ENCODE assay signal across 12 cellular contexts in genomic region chr2:226489765-226490164, GRCh38.
A peak's percentile ranks its signal among the peaks of the same experiment; 100 is the strongest.
DNase-seq lines count a peak whose midpoint lies in the region; ATAC-seq, FAIRE-seq and TF ChIP-seq lines count a peak whose summit lies in the region.
"Had no signal": no experiment of that assay in that cellular context is flagged by ENCODE, and none has a peak within 500 bp of the region (broad histone marks: within the 10 kb centered on the region; RNA-seq: fewer than 3 reads in every experiment).

No MANE protein-coding gene starts in this region.

- POLR2A ChIA-PET in AG04449 (lab: Yijun Ruan, JAX): no interaction called here

- CTCF ChIA-PET in AG04449 (lab: Yijun Ruan, JAX): interaction anchor here (0.8 to 1.7 kb wide), 2 partner anchors 9 to 601 kb away, joined by 3 read pairs; no protein-coding TSS in a partner anchor

- H3K27me3 Mint-ChIP-seq in nephron progenitor cell (ENCODE audit: low read depth, poor library complexity): peaks cover 6% of the 10 kb centered on the region

- H3K4me3 ChIP-seq in AG04449 (ENCODE audit: low read depth, low read length): no peak overlapping the region
- H3K4me3 ChIP-seq in epithelial cell of esophagus (ENCODE audit: low read length): no peak overlapping the region

- H3K36me3 Mint-ChIP-seq in nephron progenitor cell (ENCODE audit: low read depth): no peaks in the 10 kb centered on the region
- H3K36me3 Mint-ChIP-seq: CD8-positive, alpha-beta T cell had no signal

- DNase-seq in AG04449 (ENCODE audit: low read depth, low spot score) (peak; percentile 67), epithelial cell of esophagus (ENCODE audit: low read depth) (peak; percentile 87), GM19239 (ENCODE audit: insufficient read length, low spot score) (no peak), nephron progenitor cell (no peak), G401 (ENCODE audit: low spot score) (no peak), NCI-H2081 (lab: John Stamatoyannopoulos, UW) (no peak)
- DNase-seq: activated CD4-positive, alpha-beta T cell treated with anti-CD3 and anti-CD28 coated beads, Interleukin-2, amount 10 ng/mL, durations not matched to agents 24 days and 14 days; CD8-positive, alpha-beta T cell; left colon had no signal

- H3K4me1 Mint-ChIP-seq in nephron progenitor cell: peaks cover 12% of the 10 kb centered on the region

- no peak overlapping the region for H3K4me3 Mint-ChIP-seq in nephron progenitor cell
- H3K4me3 Mint-ChIP-seq: activated CD4-positive, alpha-beta T cell treated with anti-CD3 and anti-CD28 coated beads, Interleukin-2, amount 10 ng/mL, durations not matched to agents 24 days and 14 days; CD8-positive, alpha-beta T cell had no signal

- H3K27ac Mint-ChIP-seq in nephron progenitor cell: no peak overlapping the region
- H3K27ac Mint-ChIP-seq: activated CD4-positive, alpha-beta T cell treated with anti-CD3 and anti-CD28 coated beads, Interleukin-2, amount 10 ng/mL, durations not matched to agents 24 days and 14 days; CD8-positive, alpha-beta T cell had no signal

- no peak for FAIRE-seq in GM19239 (lab: Jason Lieb, UNC)
- FAIRE-seq: colon had no signal

- H3K9me3 Mint-ChIP-seq in nephron progenitor cell: no peaks in the 10 kb centered on the region
- H3K9me3 Mint-ChIP-seq: activated CD4-positive, alpha-beta T cell treated with anti-CD3 and anti-CD28 coated beads, Interleukin-2, amount 10 ng/mL, durations not matched to agents 24 days and 14 days; CD8-positive, alpha-beta T cell had no signal

- no peak for TF ChIP-seq CTCF in AG04449 (IDR thresholded peaks at IDR 0.05; ENCODE audit: insufficient read depth, low read length, missing control alignments)
- no peak for TF ChIP-seq CTCF in epithelial cell of esophagus (IDR thresholded peaks at IDR 0.05; ENCODE audit: insufficient read depth, low read depth, low read length, missing control alignments)
- no peak for TF ChIP-seq CTCF in nephron progenitor cell (IDR thresholded peaks at IDR 0.05)

- in situ Hi-C loops in G401 (cut with HindIII; ENCODE audit: low sequenced_read_pairs): loop anchor here (25.0 kb wide), 1 partner anchor 298 kb away; the partner anchor contains the start of gene IRS1

- ATAC-seq in GM18870 (IDR thresholded peaks at IDR 0.05; ENCODE audit: unreplicated experiment) (peak; percentile 88), HG03378 (IDR thresholded peaks at IDR 0.05; ENCODE audit: unreplicated experiment) (peak; percentile 79)
- ATAC-seq: CD8-positive, alpha-beta T cell; left colon had no signal

Comparison
In these comparisons a context has a peak if more than half of its experiments do, and no peak if none do; other contexts are left out.
1. DNase-seq: peak in AG04449 (single experiment) and epithelial cell of esophagus (single experiment); none in GM19239 (single experiment), nephron progenitor cell (single experiment), G401 (single experiment) and NCI-H2081 (0 of 2).